ENCODE assay signal across 11 cellular contexts in genomic region chr10:50395279-50395678, GRCh38.
DNase-seq lines count a peak whose midpoint lies in the region; ATAC-seq and TF ChIP-seq lines count a peak whose summit lies in the region.
"Had no signal": no experiment of that assay in that cellular context is flagged by ENCODE, and none has a peak within 500 bp of the region (broad histone marks: within the 10 kb centered on the region; RNA-seq: fewer than 3 reads in every experiment).

No MANE protein-coding gene starts in this region.

- no peak for TF ChIP-seq POLR2A in upper lobe of left lung (IDR thresholded peaks at IDR 0.05)

- peak in 2 of 4 donors; percentile 32 to 84 for TF ChIP-seq EP300 in upper lobe of left lung (IDR thresholded peaks at IDR 0.05)

- H3K36me3 ChIP-seq in adipocyte (ENCODE audit: control insufficient read depth, insufficient read depth, low read length, severe bottlenecking) (no peaks in the 10 kb centered on the region), upper lobe of left lung (no peaks in the 10 kb centered on the region)

- TF ChIP-seq CTCF in upper lobe of left lung (IDR thresholded peaks at IDR 0.05) = no peak

- H3K4me3 ChIP-seq in adipocyte (ENCODE audit: low read length) (peak overlapping the region; percentile 45), upper lobe of left lung (no peak overlapping the region)

- H3K27ac ChIP-seq in upper lobe of left lung = peak overlapping the region; percentile 11 to 55 (median 24)

- peak; percentile 5 to 9 for ATAC-seq in activated CD4-positive, CD25-positive, alpha-beta regulatory T cell treated with anti-CD3 and anti-CD28 coated beads, Interleukin-2, amount 50 U/mL, for 24 hours
- ATAC-seq in upper lobe of left lung (ENCODE audit: low FRiP score in 2 of 2) = peak; percentile 85 to 86
- ATAC-seq: activated naive CD8-positive, alpha-beta T cell treated with anti-CD3 and anti-CD28 coated beads, Interleukin-2, amount 50 U/mL, for 24 hours had no signal

- DNase-seq in activated CD4-positive, CD25-positive, alpha-beta regulatory T cell (lab: John Stamatoyannopoulos, UW) = no peak
- no peak for DNase-seq in adipocyte (ENCODE audit: low read depth)
- DNase-seq in iris pigment epithelial cell (ENCODE audit: low read depth) = peak; percentile 90
- peak in 1 of 2 donors; percentile 71 for DNase-seq in upper lobe of left lung
- no peak for DNase-seq in C1 segment of cervical spinal cord (lab: John Stamatoyannopoulos, UW)
- no peak for DNase-seq in RPMI8226
- no peak for DNase-seq in occipital lobe (lab: John Stamatoyannopoulos, UW)
- DNase-seq: activated CD8-positive, alpha-beta memory T cell treated with anti-CD3 and anti-CD28 coated beads for 24 hours; activated naive CD8-positive, alpha-beta T cell treated with anti-CD3 and anti-CD28 coated beads, Interleukin-2, amount 50 U/mL, for 24 hours; H7 had no signal

- 33 to 67% methylated on average over 1 of the region's 1 CpG for WGBS in upper lobe of left lung, 2 donors

- no peaks in the 10 kb centered on the region for H3K9me3 ChIP-seq in adipocyte (ENCODE audit: control insufficient read depth, low read length)
- H3K9me3 ChIP-seq in upper lobe of left lung = no peaks in the 10 kb centered on the region

- no peak overlapping the region for H3K9ac ChIP-seq in adipocyte (ENCODE audit: low read length)

- H3K27me3 ChIP-seq in adipocyte (replicated peaks; ENCODE audit: control insufficient read depth, insufficient read depth, low read length) = no peaks in the 10 kb centered on the region
- no peaks in the 10 kb centered on the region for H3K27me3 ChIP-seq in upper lobe of left lung

- H3K4me1 ChIP-seq in adipocyte (ENCODE audit: control insufficient read depth, insufficient read depth, low read length) = peaks cover 47% of the 10 kb centered on the region
- peaks cover 32 to 52% (median 45%) of the 10 kb centered on the region in 4 donors for H3K4me1 ChIP-seq in upper lobe of left lung
